ENCODE assay signal across 8 cellular contexts in genomic region chr7:30159698-30160143, GRCh38. TPM values are rescaled to one million over a fixed set of nuclear protein-coding genes. Genes with fewer than 3 reads are reported as not detected.
A peak's percentile ranks its signal among the peaks of the same experiment; 100 is the strongest.
DNase-seq lines count a peak whose midpoint lies in the region; ATAC-seq lines count a peak whose summit lies in the region.
"Had no signal": no experiment of that assay in that cellular context is flagged by ENCODE, and none has a peak within 500 bp of the region (broad histone marks: within the 10 kb centered on the region; RNA-seq: fewer than 3 reads in every experiment).

No MANE protein-coding gene starts in this region.

- H3K36me3 ChIP-seq in SJCRH30, result no peaks in the 10 kb centered on the region
- H3K36me3 ChIP-seq: ovary had no signal

- H3K4me3 ChIP-seq in SJCRH30, result no peak overlapping the region
- H3K4me3 ChIP-seq: ovary had no signal

- intact Hi-C loops in posterior vena cava (cut with DNase I), result loop anchor here in 1 of 2 donors (10.0 kb wide), 1 partner anchor 405 kb away; no protein-coding TSS in a partner anchor

- DNase-seq in DMS79 (lab: John Stamatoyannopoulos, UW) (peak; percentile 16), HCEC 1CT (peak; percentile 30), SJCRH30 (peak; percentile 32 to 59), fibroblast of peridontal ligament (ENCODE audit: extremely low read depth) (peak; percentile 35), posterior vena cava (ENCODE audit: low spot score) (no peak)
- DNase-seq in stimulated activated CD8-positive, alpha-beta memory T cell treated with anti-CD3 and anti-CD28 coated beads, Interleukin-15, amount 100 ng/mL, for 48 hours (ENCODE audit: low read depth in 2 of 2), result peak; percentile 18 to 38

- no peak overlapping the region for H3K27ac ChIP-seq in SJCRH30

- peaks cover 13% of the 10 kb centered on the region for H3K4me1 ChIP-seq in SJCRH30

- no peaks in the 10 kb centered on the region for H3K9me3 ChIP-seq in SJCRH30 (replicated peaks)
- H3K9me3 ChIP-seq: ovary had no signal

- no peaks in the 10 kb centered on the region for H3K27me3 ChIP-seq in SJCRH30
- H3K27me3 ChIP-seq: ovary had no signal

- no peak for ATAC-seq in HG02588 (IDR thresholded peaks at IDR 0.05; ENCODE audit: unreplicated experiment)

RNA-seq across cellular contexts. Expression of gene MTURN, which starts 24.9 kb away (rescaled TPM):
- 26.9 and 27.6 TPM in 2 replicates for total RNA-seq in SJCRH30 (2014; rRNA removed; shearing (Covaris generic))
- total RNA-seq in posterior vena cava, result 10 to 100 TPM; 61.7 to 76.1 TPM
